14 cellular contexts compared by ENCODE assay signal in the genomic region with DNA sequence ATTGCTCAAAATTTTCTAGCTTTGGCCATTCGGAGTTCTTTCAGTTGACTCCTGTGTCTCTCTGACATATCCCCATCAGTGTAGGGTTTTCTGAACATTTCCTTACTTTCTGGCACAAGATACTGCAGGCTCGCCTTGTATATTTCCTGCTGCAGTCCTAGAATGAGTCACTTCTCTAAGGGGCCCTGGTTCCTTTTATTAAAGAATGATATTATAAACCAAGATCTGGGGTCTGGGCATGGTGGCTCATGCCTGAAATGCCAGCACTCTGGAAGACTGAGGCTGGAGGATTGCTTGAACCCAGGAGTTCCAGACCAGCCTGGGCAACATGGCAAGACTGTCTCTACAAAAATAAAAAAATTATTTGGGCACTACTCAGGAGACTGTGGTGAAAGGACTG. TPM values are rescaled to one million over a fixed set of nuclear protein-coding genes. Genes with fewer than 3 reads are reported as not detected.
DNase-seq lines count a peak whose midpoint lies in the region; ATAC-seq lines count a peak whose summit lies in the region.
"Had no signal": no experiment of that assay in that cellular context is flagged by ENCODE, and none has a peak within 500 bp of the region (broad histone marks: within the 10 kb centered on the region; RNA-seq: fewer than 3 reads in every experiment).

No MANE protein-coding gene starts in this region.

- peaks cover 54% of the 10 kb centered on the region for H3K4me1 ChIP-seq in adipocyte (ENCODE audit: control insufficient read depth, insufficient read depth, low read length)

- peaks cover 26% of the 10 kb centered on the region for H3K4me1 Mint-ChIP-seq in stimulated activated effector memory CD8-positive, alpha-beta T cell treated with anti-CD3 and anti-CD28 coated beads, Interleukin-12 subunit alpha, Interleukin-12 subunit beta, amount 100 ng/mL, for 72 hours

- H3K27ac Mint-ChIP-seq in stimulated activated effector memory CD8-positive, alpha-beta T cell treated with anti-CD3 and anti-CD28 coated beads, Interleukin-12 subunit alpha, Interleukin-12 subunit beta, amount 100 ng/mL, for 72 hours, result no peak overlapping the region
- H3K27ac Mint-ChIP-seq: activated naive CD4-positive, alpha-beta T cell treated with anti-CD3 and anti-CD28 coated beads for 36 hours; stimulated activated naive CD8-positive, alpha-beta T cell treated with anti-CD3 and anti-CD28 coated beads, Interleukin-15, Interleukin-2, amounts not matched to agents 100 ng/mL and 50 ng/mL, for 24 hours had no signal

- no peak overlapping the region for H3K4me3 ChIP-seq in MG63
- H3K4me3 ChIP-seq in adipocyte (ENCODE audit: low read length), result no peak overlapping the region

- no peaks in the 10 kb centered on the region for H3K9me3 Mint-ChIP-seq in stimulated activated effector memory CD8-positive, alpha-beta T cell treated with anti-CD3 and anti-CD28 coated beads, Interleukin-12 subunit alpha, Interleukin-12 subunit beta, amount 100 ng/mL, for 72 hours
- H3K9me3 Mint-ChIP-seq: activated naive CD4-positive, alpha-beta T cell treated with anti-CD3 and anti-CD28 coated beads for 36 hours; stimulated activated naive CD8-positive, alpha-beta T cell treated with anti-CD3 and anti-CD28 coated beads, Interleukin-15, Interleukin-2, amounts not matched to agents 100 ng/mL and 50 ng/mL, for 24 hours had no signal

- no peaks in the 10 kb centered on the region for H3K27me3 ChIP-seq in MG63
- no peaks in the 10 kb centered on the region for H3K27me3 ChIP-seq in adipocyte (replicated peaks; ENCODE audit: control insufficient read depth, insufficient read depth, low read length)

- H3K9ac ChIP-seq in adipocyte (ENCODE audit: low read length), result peak overlapping the region; percentile 46

- peaks cover 24% of the 10 kb centered on the region for H3K36me3 Mint-ChIP-seq in stimulated activated effector memory CD8-positive, alpha-beta T cell treated with anti-CD3 and anti-CD28 coated beads, Interleukin-12 subunit alpha, Interleukin-12 subunit beta, amount 100 ng/mL, for 72 hours

- H3K36me3 ChIP-seq in MG63 (peaks cover 21% of the 10 kb centered on the region), adipocyte (ENCODE audit: control insufficient read depth, insufficient read depth, low read length, severe bottlenecking) (peaks cover 12% of the 10 kb centered on the region)

- ATAC-seq in stimulated activated effector memory CD8-positive, alpha-beta T cell treated with anti-CD3 and anti-CD28 coated beads, Interleukin-12 subunit alpha, Interleukin-12 subunit beta, amount 100 ng/mL, for 72 hours, result no peak

- no peaks in the 10 kb centered on the region for H3K9me3 ChIP-seq in MG63
- H3K9me3 ChIP-seq in adipocyte (ENCODE audit: control insufficient read depth, low read length), result no peaks in the 10 kb centered on the region

- DNase-seq in Daoy (ENCODE audit: low read depth) (peak; percentile 28), MG63 (peak; percentile 21), adipocyte (ENCODE audit: low read depth) (peak; percentile 57), glomerular visceral epithelial cell (ENCODE audit: extremely low spot score) (peak; percentile 37), midbrain (lab: John Stamatoyannopoulos, UW) (no peak), NCI-H146 (lab: John Stamatoyannopoulos, UW) (no peak)
- no peak for DNase-seq in NK-92 treated with Interleukin-12 subunit alpha and Interleukin-12 subunit beta, amount 100 ng/mL, for 24 hours (lab: John Stamatoyannopoulos, UW)
- no peak for DNase-seq in stimulated activated effector memory CD8-positive, alpha-beta T cell treated with anti-CD3 and anti-CD28 coated beads, Interleukin-12 subunit alpha, Interleukin-12 subunit beta, amount 100 ng/mL, for 72 hours (ENCODE audit: low spot score in 2 of 2)
- DNase-seq: activated naive CD4-positive, alpha-beta T cell treated with anti-CD3 and anti-CD28 coated beads for 36 hours; AML-193; cerebellar nuclear complex; NCI-H2171 treated with DMSO at 0.1 percent for 48 hours; OCI-M1 had no signal

- no peak overlapping the region for H3K4me3 Mint-ChIP-seq in stimulated activated effector memory CD8-positive, alpha-beta T cell treated with anti-CD3 and anti-CD28 coated beads, Interleukin-12 subunit alpha, Interleukin-12 subunit beta, amount 100 ng/mL, for 72 hours
- H3K4me3 Mint-ChIP-seq: activated naive CD4-positive, alpha-beta T cell treated with anti-CD3 and anti-CD28 coated beads for 36 hours; stimulated activated naive CD8-positive, alpha-beta T cell treated with anti-CD3 and anti-CD28 coated beads, Interleukin-15, Interleukin-2, amounts not matched to agents 100 ng/mL and 50 ng/mL, for 24 hours had no signal

RNA-seq across cellular contexts. Expression of a gene that starts 3.0 kb away (rescaled TPM):
- 2,086 and 2,609 TPM in 2 replicates for total RNA-seq in Daoy (2014; rRNA removed; shearing (Covaris generic))
- total RNA-seq in MG63 (2014; rRNA removed; shearing (Covaris generic); ENCODE audit: low replicate concordance), result 528 and 2,080 TPM in 2 replicates

Comparison
In these comparisons a context has a peak if more than half of its experiments do, and no peak if none do; other contexts are left out.
1. DNase-seq: peak in Daoy (single experiment), MG63 (single experiment), adipocyte (single experiment) and glomerular visceral epithelial cell (single experiment); none in NK-92 treated with Interleukin-12 subunit alpha and Interleukin-12 subunit beta, amount 100 ng/mL, for 24 hours (single experiment), stimulated activated effector memory CD8-positive, alpha-beta T cell treated with anti-CD3 and anti-CD28 coated beads, Interleukin-12 subunit alpha, Interleukin-12 subunit beta, amount 100 ng/mL, for 72 hours (0 of 2), midbrain (single experiment) and NCI-H146 (single experiment).